Comparison of ENCODE assay signal across 1 cellular context in genomic region chr2:70921839-70922590, GRCh38.
TF ChIP-seq lines count a peak whose summit lies in the region.

No MANE protein-coding gene starts in this region.

TF ChIP-seq in GM23338, 12 proteins besides CTCF, POLR2A, EP300 and RAD21 (continued from another document):
- no peak for TF ChIP-seq JUNB (IDR thresholded peaks at IDR 0.05; ENCODE audit: unreplicated experiment)
- no peak for TF ChIP-seq ZNF462 (CRISPR knock-in tag; IDR thresholded peaks at IDR 0.05)
- no peak for TF ChIP-seq CREB1 (CRISPR knock-in tag; IDR thresholded peaks at IDR 0.05; ENCODE audit: low read depth)
- no peak for TF ChIP-seq EZH2phosphoT487 (IDR thresholded peaks at IDR 0.05; ENCODE audit: unreplicated experiment)
- no peak for TF ChIP-seq REST (IDR thresholded peaks at IDR 0.05; ENCODE audit: unreplicated experiment)
- no peak for TF ChIP-seq STAT1 (IDR thresholded peaks at IDR 0.05; ENCODE audit: unreplicated experiment)
- no peak for TF ChIP-seq ETS1 (IDR thresholded peaks at IDR 0.05)
- no peak for TF ChIP-seq ZNF331 (CRISPR knock-in tag; IDR thresholded peaks at IDR 0.05; ENCODE audit: low read depth)
- TF ChIP-seq POLR2AphosphoS5 (IDR thresholded peaks at IDR 0.05; ENCODE audit: low read depth): no peak
- no peak for TF ChIP-seq EZH2 (IDR thresholded peaks at IDR 0.05; ENCODE audit: low read depth, unreplicated experiment)
- TF ChIP-seq ZNF114 (CRISPR knock-in tag; IDR thresholded peaks at IDR 0.05): no peak
